In the genomic region with DNA sequence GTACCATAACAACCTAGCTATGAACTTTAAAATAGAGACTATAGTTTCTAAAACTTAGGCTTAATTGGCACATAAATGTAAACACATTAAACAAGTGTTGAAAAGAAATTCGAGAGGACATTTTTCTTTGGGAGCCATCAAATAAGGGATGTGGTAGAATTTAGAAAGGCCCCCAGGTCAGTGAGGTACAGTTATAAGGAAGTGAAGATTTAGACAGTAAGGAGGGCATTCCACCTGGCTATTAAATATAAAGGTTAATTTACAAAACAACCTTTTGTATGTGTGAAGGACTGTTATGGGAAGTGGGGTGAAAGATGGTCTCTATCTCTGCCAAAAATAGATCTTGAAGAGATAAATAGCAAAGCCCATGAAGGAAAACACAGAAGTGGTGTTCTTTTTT, we compare ENCODE assay signal across 1 cellular context.
TF ChIP-seq lines count a peak whose summit lies in the region.

No MANE protein-coding gene starts in this region.

TF ChIP-seq in K562, 482 proteins besides CTCF, POLR2A, EP300 and RAD21 (continued from another document):
- TF ChIP-seq ZNF408 (CRISPR knock-in tag; IDR thresholded peaks at IDR 0.05; ENCODE audit: low read depth) (no peak), RERE (CRISPR knock-in tag; IDR thresholded peaks at IDR 0.05; ENCODE audit: borderline replicate concordance) (no peak), GATAD2B (IDR thresholded peaks at IDR 0.05; ENCODE audit: borderline replicate concordance) (no peak), TCFL5 (CRISPR knock-in tag; conservative IDR thresholded peaks at IDR 0.05) (no peak), CHD4 (IDR thresholded peaks at IDR 0.05; ENCODE audit: insufficient read depth, insufficient replicate concordance, low read depth, low read length, poor library complexity, severe bottlenecking) (no peak), HDAC2 (IDR thresholded peaks at IDR 0.05) (no peak), U2AF2 (optimal IDR thresholded peaks at IDR 0.05; ENCODE audit: low read depth, low read length) (no peak)
